14 cellular contexts compared by ENCODE assay signal in genomic region chr15:60076055-60076454, GRCh38.
"Had no signal": no experiment of that assay in that cellular context is flagged by ENCODE, and none has a peak within 500 bp of the region (broad histone marks: within the 10 kb centered on the region; RNA-seq: fewer than 3 reads in every experiment).

No MANE protein-coding gene starts in this region.

- H3K9me3 ChIP-seq: left lung, tibial artery, uterus had no signal

- H3K9me3 Mint-ChIP-seq: natural killer cell treated with Interleukin-12 subunit alpha and Interleukin-12 subunit beta and Interleukin-15 and Interleukin-18, amount 100 ng/mL, for 72 hours had no signal

- H3K9ac ChIP-seq: parathyroid adenoma had no signal

- H2AFZ ChIP-seq: parathyroid adenoma had no signal

- H3K36me3 ChIP-seq: cardiac muscle cell, heart left ventricle, left lung, tibial artery, uterus had no signal

- H3K4me3 Mint-ChIP-seq: natural killer cell treated with Interleukin-12 subunit alpha and Interleukin-12 subunit beta and Interleukin-15 and Interleukin-18, amount 100 ng/mL, for 72 hours had no signal

- ATAC-seq: heart left ventricle; left lung; natural killer cell treated with Interleukin-12 subunit alpha and Interleukin-12 subunit beta and Interleukin-15 and Interleukin-18, amount 100 ng/mL, for 72 hours; SK-N-SH treated with all-trans-retinoic acid at 6 μM for 48 hours had no signal

- FAIRE-seq: astrocyte, keratinocyte had no signal

- H3K4me1 ChIP-seq: heart left ventricle, left lung, parathyroid adenoma, tibial artery, uterus had no signal

- DNase-seq: activated CD8-positive, alpha-beta memory T cell treated with anti-CD3 and anti-CD28 coated beads, Interleukin-2, amount 50 U/mL, for 48 hours; activated effector memory CD4-positive, alpha-beta T cell treated with anti-CD3 and anti-CD28 coated beads, Interleukin-2, amount 50 U/mL, for 16 hours; heart left ventricle; left lung; retina; stimulated activated CD4-positive, alpha-beta T cell treated with anti-CD3 and anti-CD28 coated beads, Interleukin-4, amount 100 ng/mL, for 1 hour; tibial artery; uterus had no signal

- H3K4me3 ChIP-seq: cardiac muscle cell, heart left ventricle, left lung, tibial artery, uterus had no signal

- H3K27ac Mint-ChIP-seq: natural killer cell treated with Interleukin-12 subunit alpha and Interleukin-12 subunit beta and Interleukin-15 and Interleukin-18, amount 100 ng/mL, for 72 hours had no signal

- H3K27me3 ChIP-seq: cardiac muscle cell, tibial artery, uterus had no signal

- H3K27ac ChIP-seq: cardiac muscle cell, heart left ventricle, left lung, parathyroid adenoma, tibial artery, uterus had no signal

- H3K36me3 Mint-ChIP-seq: natural killer cell treated with Interleukin-12 subunit alpha and Interleukin-12 subunit beta and Interleukin-15 and Interleukin-18, amount 100 ng/mL, for 72 hours had no signal
